13 cellular contexts compared by ENCODE assay signal in genomic region chr14:54738009-54738408, GRCh38.
DNase-seq lines count a peak whose midpoint lies in the region; ATAC-seq, FAIRE-seq and TF ChIP-seq lines count a peak whose summit lies in the region.
"Had no signal": no experiment of that assay in that cellular context is flagged by ENCODE, and none has a peak within 500 bp of the region (broad histone marks: within the 10 kb centered on the region; RNA-seq: fewer than 3 reads in every experiment).

No MANE protein-coding gene starts in this region.

- H3K4me2 ChIP-seq in astrocyte (ENCODE audit: low read length), result peak overlapping the region; percentile 8

- peaks cover 37% of the 10 kb centered on the region for H3K4me1 Mint-ChIP-seq in astrocyte (ENCODE audit: low read depth, unreplicated experiment)
- peaks cover 22 to 63% (median 37%) of the 10 kb centered on the region in 7 donors for H3K4me1 Mint-ChIP-seq in naive thymus-derived CD4-positive, alpha-beta T cell
- peaks cover 32% of the 10 kb centered on the region for H3K4me1 Mint-ChIP-seq in CD8-positive, alpha-beta T cell (ENCODE audit: low read depth)
- H3K4me1 Mint-ChIP-seq: mesothelial cell of epicardium had no signal

- no peak for FAIRE-seq in astrocyte (lab: Jason Lieb, UNC)
- FAIRE-seq: GM12891 had no signal

- H3K36me3 ChIP-seq in astrocyte (ENCODE audit: insufficient read depth, low read length), result no peaks in the 10 kb centered on the region
- no peaks in the 10 kb centered on the region for H3K36me3 ChIP-seq in naive thymus-derived CD4-positive, alpha-beta T cell (ENCODE audit: control insufficient read depth in 2 of 3, insufficient read depth in 3 of 3, low read length in 3 of 3)
- H3K36me3 ChIP-seq in left lung, result no peaks in the 10 kb centered on the region
- no peaks in the 10 kb centered on the region for H3K36me3 ChIP-seq in CD8-positive, alpha-beta T cell (ENCODE audit: insufficient read depth, low read length)

- H3K27ac ChIP-seq in astrocyte (ENCODE audit: low read depth, low read length) (no peak overlapping the region), left lung (no peak overlapping the region)
- no peak overlapping the region for H3K27ac ChIP-seq in naive thymus-derived CD4-positive, alpha-beta T cell (ENCODE audit: low read depth, low read length)
- H3K27ac ChIP-seq in CD8-positive, alpha-beta T cell (ENCODE audit: low read depth, low read length), result no peak overlapping the region
- H3K27ac ChIP-seq: body of pancreas had no signal

- no peak overlapping the region for H3K9ac ChIP-seq in astrocyte (ENCODE audit: low read length)

- POLR2A ChIA-PET in naive thymus-derived CD4-positive, alpha-beta T cell (lab: Charles Lee), result interaction anchor here (0.6 kb wide), 1 partner anchor 19 kb away, joined by 3 read pairs; no protein-coding TSS in a partner anchor
- POLR2A ChIA-PET in CD8-positive, alpha-beta T cell (lab: Charles Lee), result no interaction called here

- TF ChIP-seq CTCF in astrocyte (IDR thresholded peaks at IDR 0.05; ENCODE audit: insufficient read depth, low read depth, low read length) (no peak), left lung (IDR thresholded peaks at IDR 0.05) (no peak)
- TF ChIP-seq CTCF in CD8-positive, alpha-beta T cell (IDR thresholded peaks at IDR 0.05), result no peak

- no peak overlapping the region for H2AFZ ChIP-seq in astrocyte (ENCODE audit: low read depth, low read length)

- H3K4me1 ChIP-seq in astrocyte (ENCODE audit: insufficient read depth, low read length), result no peaks in the 10 kb centered on the region
- peaks cover 0 to 25% of the 10 kb centered on the region in 2 donors for H3K4me1 ChIP-seq in naive thymus-derived CD4-positive, alpha-beta T cell (ENCODE audit: control insufficient read depth in 2 of 2, insufficient read depth in 2 of 2, low read length in 2 of 2)
- no peaks in the 10 kb centered on the region for H3K4me1 ChIP-seq in left lung
- H3K4me1 ChIP-seq in CD8-positive, alpha-beta T cell (ENCODE audit: insufficient read depth, low read length), result peaks cover 25% of the 10 kb centered on the region
- H3K4me1 ChIP-seq: body of pancreas had no signal

- no peak overlapping the region for H3K4me3 ChIP-seq in astrocyte (ENCODE audit: insufficient read depth, low read depth, low read length)
- H3K4me3 ChIP-seq in naive thymus-derived CD4-positive, alpha-beta T cell (ENCODE audit: low read length), result no peak overlapping the region
- H3K4me3 ChIP-seq in left lung, result no peak overlapping the region
- no peak overlapping the region for H3K4me3 ChIP-seq in CD8-positive, alpha-beta T cell (ENCODE audit: low read depth, low read length)
- H3K4me3 ChIP-seq: body of pancreas had no signal

- H3K27me3 Mint-ChIP-seq in astrocyte (ENCODE audit: low read depth, unreplicated experiment), result no peaks in the 10 kb centered on the region
- peaks cover 0 to 5% (median 0%) of the 10 kb centered on the region in 5 donors for H3K27me3 Mint-ChIP-seq in naive thymus-derived CD4-positive, alpha-beta T cell
- peaks cover 6% of the 10 kb centered on the region for H3K27me3 Mint-ChIP-seq in CD8-positive, alpha-beta T cell (ENCODE audit: low read depth)
- H3K27me3 Mint-ChIP-seq: IgD-negative memory B cell had no signal

- H4K20me1 ChIP-seq in astrocyte (ENCODE audit: insufficient read depth, low read length), result peaks cover 62% of the 10 kb centered on the region

- peaks cover 20% of the 10 kb centered on the region for H3K36me3 Mint-ChIP-seq in astrocyte (ENCODE audit: low read depth, unreplicated experiment)
- H3K36me3 Mint-ChIP-seq in naive thymus-derived CD4-positive, alpha-beta T cell, result peaks cover 0 to 4% (median 0%) of the 10 kb centered on the region in 5 donors
- H3K36me3 Mint-ChIP-seq in CD8-positive, alpha-beta T cell, result no peaks in the 10 kb centered on the region

- CTCF ChIA-PET in naive thymus-derived CD4-positive, alpha-beta T cell (lab: Charles Lee), result interaction anchor here (1.2 kb wide), 1 partner anchor 36 kb away, joined by 4 read pairs; no protein-coding TSS in a partner anchor
- CTCF ChIA-PET in CD8-positive, alpha-beta T cell (lab: Charles Lee), result interaction anchor here (1.0 kb wide), 1 partner anchor 36 kb away, joined by 3 read pairs; no protein-coding TSS in a partner anchor

- H3K9me3 ChIP-seq in astrocyte (ENCODE audit: insufficient read depth, low read depth, low read length), result no peaks in the 10 kb centered on the region
- no peaks in the 10 kb centered on the region for H3K9me3 ChIP-seq in naive thymus-derived CD4-positive, alpha-beta T cell (ENCODE audit: control insufficient read depth in 2 of 3, low read length in 3 of 3)
- H3K9me3 ChIP-seq in left lung, result no peaks in the 10 kb centered on the region
- H3K9me3 ChIP-seq in CD8-positive, alpha-beta T cell (ENCODE audit: low read length), result no peaks in the 10 kb centered on the region
- H3K9me3 ChIP-seq: body of pancreas had no signal

- DNase-seq in EH (ENCODE audit: low read depth), result peak; percentile 65
- peak; percentile 67 for DNase-seq in KBM-7
- no peak for DNase-seq in astrocyte (ENCODE audit: low read depth)
- no peak for DNase-seq in naive thymus-derived CD4-positive, alpha-beta T cell
- no peak for DNase-seq in left lung
- no peak for DNase-seq in CD8-positive, alpha-beta T cell
- DNase-seq in NCI-H524 treated with DMSO at 0.1 percent for 48 hours (lab: John Stamatoyannopoulos, UW), result no peak
- DNase-seq: NCI-H187 had no signal

- no peak for ATAC-seq in naive thymus-derived CD4-positive, alpha-beta T cell
- no peak for ATAC-seq in left lung
- no peak for ATAC-seq in CD8-positive, alpha-beta T cell
- ATAC-seq: body of pancreas, Panc1 had no signal

- in situ Hi-C loops in KBM-7 (cut with MboI; ENCODE audit: low pct_unique_long_range_greater_than_20kb, low sequenced_read_pairs), result no loop called here

- peaks cover 20% of the 10 kb centered on the region for H3K79me2 ChIP-seq in astrocyte (ENCODE audit: insufficient read depth, low read length)

- H3K27me3 ChIP-seq in astrocyte (ENCODE audit: insufficient read depth, low read length), result no peaks in the 10 kb centered on the region
- no peaks in the 10 kb centered on the region for H3K27me3 ChIP-seq in naive thymus-derived CD4-positive, alpha-beta T cell (ENCODE audit: control insufficient read depth in 2 of 2, insufficient read depth in 2 of 2, low read length in 2 of 2)
- no peaks in the 10 kb centered on the region for H3K27me3 ChIP-seq in left lung
- H3K27me3 ChIP-seq in CD8-positive, alpha-beta T cell (ENCODE audit: insufficient read depth, low read length), result no peaks in the 10 kb centered on the region
- H3K27me3 ChIP-seq: body of pancreas had no signal

- H3K27ac Mint-ChIP-seq in astrocyte (ENCODE audit: unreplicated experiment), result no peak overlapping the region
- peak overlapping the region in 3 of 9 donors; percentile 4 to 9 (median 7) for H3K27ac Mint-ChIP-seq in naive thymus-derived CD4-positive, alpha-beta T cell
- no peak overlapping the region for H3K27ac Mint-ChIP-seq in CD8-positive, alpha-beta T cell
- H3K27ac Mint-ChIP-seq: mesothelial cell of epicardium had no signal

- no peak overlapping the region for H3K4me3 Mint-ChIP-seq in astrocyte (ENCODE audit: unreplicated experiment)
- H3K4me3 Mint-ChIP-seq in naive thymus-derived CD4-positive, alpha-beta T cell, result peak overlapping the region in 6 of 10 donors; percentile 9 to 45 (median 39)
- H3K4me3 Mint-ChIP-seq in CD8-positive, alpha-beta T cell, result no peak overlapping the region
- H3K4me3 Mint-ChIP-seq: IgD-negative memory B cell, mesothelial cell of epicardium had no signal

- intact Hi-C loops in naive thymus-derived CD4-positive, alpha-beta T cell (cut with micrococcal nuclease), result no loop called here
- intact Hi-C loops in left lung (cut with DNase I), result no loop called here
- intact Hi-C loops in CD8-positive, alpha-beta T cell (cut with DNase I, micrococcal nuclease), result no loop called here

- no peaks in the 10 kb centered on the region for H3K9me3 Mint-ChIP-seq in astrocyte (ENCODE audit: unreplicated experiment)
- H3K9me3 Mint-ChIP-seq in naive thymus-derived CD4-positive, alpha-beta T cell, result peaks cover 0 to 3% (median 0%) of the 10 kb centered on the region in 11 donors
- no peaks in the 10 kb centered on the region for H3K9me3 Mint-ChIP-seq in CD8-positive, alpha-beta T cell
- H3K9me3 Mint-ChIP-seq: IgD-negative memory B cell, mesothelial cell of epicardium had no signal

Comparison
In these comparisons a context has a peak if more than half of its experiments do, and no peak if none do; other contexts are left out.
1. DNase-seq: peak in EH (single experiment) and KBM-7 (single experiment); none in astrocyte (single experiment), naive thymus-derived CD4-positive, alpha-beta T cell (0 of 9), left lung (0 of 2), CD8-positive, alpha-beta T cell (0 of 7) and NCI-H524 treated with DMSO at 0.1 percent for 48 hours (single experiment).
2. H3K4me3 Mint-ChIP-seq: peak in naive thymus-derived CD4-positive, alpha-beta T cell (6 of 10); none in astrocyte (single experiment) and CD8-positive, alpha-beta T cell (single experiment).